Comparison of ENCODE assay signal across 14 cellular contexts in genomic region chr17:78300962-78301820, GRCh38. TPM values are rescaled to one million over a fixed set of nuclear protein-coding genes. Genes with fewer than 3 reads are reported as not detected.
A peak's percentile ranks its signal among the peaks of the same experiment; 100 is the strongest.
DNase-seq lines count a peak whose midpoint lies in the region; ATAC-seq and TF ChIP-seq lines count a peak whose summit lies in the region.
"Had no signal": no experiment of that assay in that cellular context is flagged by ENCODE, and none has a peak within 500 bp of the region (broad histone marks: within the 10 kb centered on the region; RNA-seq: fewer than 3 reads in every experiment).

No MANE protein-coding gene starts in this region.

- ATAC-seq in stimulated activated naive CD8-positive, alpha-beta T cell treated with anti-CD3 and anti-CD28 coated beads, Interleukin-15, amount 100 ng/mL, for 72 hours: no peak
- no peak for ATAC-seq in stimulated activated naive CD8-positive, alpha-beta T cell treated with anti-CD3 and anti-CD28 coated beads, Interleukin-15, Interleukin-2, amounts not matched to agents 100 U/mL and 50 U/mL, for 24 hours
- ATAC-seq in GM18858 (IDR thresholded peaks at IDR 0.05; ENCODE audit: unreplicated experiment): no peak

- peak overlapping the region; percentile 91 for H3K27ac ChIP-seq in epithelial cell of prostate

- no peak overlapping the region for H3K4me3 Mint-ChIP-seq in stimulated activated naive CD8-positive, alpha-beta T cell treated with anti-CD3 and anti-CD28 coated beads, Interleukin-15, amount 100 ng/mL, for 72 hours

- no peak for TF ChIP-seq CTCF in GM20000 (IDR thresholded peaks at IDR 0.05; ENCODE audit: extremely low read depth, missing control alignments)

- DNase-seq in stimulated activated naive CD8-positive, alpha-beta T cell treated with anti-CD3 and anti-CD28 coated beads, Interleukin-15, amount 100 ng/mL, for 72 hours: no peak
- no peak for DNase-seq in stimulated activated naive CD8-positive, alpha-beta T cell treated with anti-CD3 and anti-CD28 coated beads, Interleukin-15, Interleukin-2, amounts not matched to agents 100 U/mL and 50 U/mL, for 24 hours
- peak; percentile 30 for DNase-seq in RPMI7951 (ENCODE audit: low read depth)
- DNase-seq in epithelial cell of prostate (ENCODE audit: low read depth, low spot score): peak; percentile 24
- no peak for DNase-seq in globus pallidus (ENCODE audit: low spot score)
- no peak for DNase-seq in GM20000 (ENCODE audit: low spot score)
- no peak for DNase-seq in effector CD4-positive, alpha-beta T cell
- DNase-seq: activated CD4-positive, alpha-beta T cell treated with anti-CD3 and anti-CD28 coated beads for 4 hours; activated gamma-delta T cell treated with Interleukin-2 at 50 U/mL for 16 hours; C1 segment of cervical spinal cord; hippocampal formation; NCI-H187; NCI-H82 had no signal

- peaks cover 14% of the 10 kb centered on the region for H3K4me1 Mint-ChIP-seq in stimulated activated naive CD8-positive, alpha-beta T cell treated with anti-CD3 and anti-CD28 coated beads, Interleukin-15, amount 100 ng/mL, for 72 hours

- H3K27ac Mint-ChIP-seq in stimulated activated naive CD8-positive, alpha-beta T cell treated with anti-CD3 and anti-CD28 coated beads, Interleukin-15, amount 100 ng/mL, for 72 hours: peak overlapping the region; percentile 28 to 74

- H3K27me3 Mint-ChIP-seq in stimulated activated naive CD8-positive, alpha-beta T cell treated with anti-CD3 and anti-CD28 coated beads, Interleukin-15, amount 100 ng/mL, for 72 hours: no peaks in the 10 kb centered on the region

- no peaks in the 10 kb centered on the region for H3K9me3 Mint-ChIP-seq in stimulated activated naive CD8-positive, alpha-beta T cell treated with anti-CD3 and anti-CD28 coated beads, Interleukin-15, amount 100 ng/mL, for 72 hours

RNA-seq across cellular contexts. Expression of gene SOCS3, which starts 58.7 kb away (rescaled TPM):
- total RNA-seq in RPMI7951 (2014; rRNA removed; shearing (Covaris generic)): 6.2 and 10.6 TPM in 2 replicates

Comparison
In these comparisons a context has a peak if more than half of its experiments do, and no peak if none do; other contexts are left out.
1. DNase-seq: peak in RPMI7951 (single experiment) and epithelial cell of prostate (single experiment); none in stimulated activated naive CD8-positive, alpha-beta T cell treated with anti-CD3 and anti-CD28 coated beads, Interleukin-15, amount 100 ng/mL, for 72 hours (0 of 2), stimulated activated naive CD8-positive, alpha-beta T cell treated with anti-CD3 and anti-CD28 coated beads, Interleukin-15, Interleukin-2, amounts not matched to agents 100 U/mL and 50 U/mL, for 24 hours (single experiment), globus pallidus (single experiment), GM20000 (single experiment) and effector CD4-positive, alpha-beta T cell (single experiment).